17 cellular contexts compared by ENCODE assay signal in genomic region chr2:128301021-128301420, GRCh38. TPM values are rescaled to one million over a fixed set of nuclear protein-coding genes. Genes with fewer than 3 reads are reported as not detected.
DNase-seq lines count a peak whose midpoint lies in the region; ATAC-seq and TF ChIP-seq lines count a peak whose summit lies in the region.
"Had no signal": no experiment of that assay in that cellular context is flagged by ENCODE, and none has a peak within 500 bp of the region (broad histone marks: within the 10 kb centered on the region; RNA-seq: fewer than 3 reads in every experiment).

No MANE protein-coding gene starts in this region.

- TF ChIP-seq CTCF in AG04450 (IDR thresholded peaks at IDR 0.05; ENCODE audit: low read depth, low read length) (no peak), SK-N-SH (IDR thresholded peaks at IDR 0.05) (no peak), esophagus squamous epithelium (IDR thresholded peaks at IDR 0.05) (no peak)

- 90% methylated on average over 2 of the region's 8 CpGs for WGBS in SK-N-SH (ENCODE audit: low lambda C conversion rate)
- WGBS in esophagus squamous epithelium, 2 donors = 20 to 36% methylated on average over 1 to 2 of the region's 8 CpGs

- no peak overlapping the region for H3K4me3 Mint-ChIP-seq in activated CD8-positive, alpha-beta T cell treated with anti-CD3 and anti-CD28 coated beads, Interleukin-2, amount 10 ng/mL, durations not matched to agents 7 days and 5 days
- H3K4me3 Mint-ChIP-seq: activated T-helper 17 cell treated with anti-CD3 and anti-CD28 coated beads, Interleukin-2, amount 50 U/mL, for 72 hours; natural killer cell had no signal

- no peak overlapping the region for H3K27ac Mint-ChIP-seq in activated CD8-positive, alpha-beta T cell treated with anti-CD3 and anti-CD28 coated beads, Interleukin-2, amount 10 ng/mL, durations not matched to agents 7 days and 5 days
- H3K27ac Mint-ChIP-seq: activated T-helper 17 cell treated with anti-CD3 and anti-CD28 coated beads, Interleukin-2, amount 50 U/mL, for 72 hours; natural killer cell had no signal

- no peaks in the 10 kb centered on the region for H3K27me3 Mint-ChIP-seq in activated CD8-positive, alpha-beta T cell treated with anti-CD3 and anti-CD28 coated beads, Interleukin-2, amount 10 ng/mL, durations not matched to agents 7 days and 5 days (ENCODE audit: low read depth)
- H3K27me3 Mint-ChIP-seq: activated T-helper 17 cell treated with anti-CD3 and anti-CD28 coated beads, Interleukin-2, amount 50 U/mL, for 72 hours had no signal

- H3K9me3 ChIP-seq in AG04450 (ENCODE audit: control insufficient read depth, insufficient read depth, low read length) (peaks cover 3% of the 10 kb centered on the region; the same call in 1 of the 2 replicates), SK-N-SH (no peaks in the 10 kb centered on the region), esophagus squamous epithelium (no peaks in the 10 kb centered on the region)
- H3K9me3 ChIP-seq: upper lobe of right lung had no signal

- peaks cover 21 to 72% of the 10 kb centered on the region in 2 experiments for H3K4me1 ChIP-seq in SK-N-SH (ENCODE audit: control insufficient read depth in 1 of 2, insufficient read depth in 2 of 2, low read depth in 1 of 2, low read length in 1 of 2)
- peaks cover 50 to 83% (median 59%) of the 10 kb centered on the region in 3 donors for H3K4me1 ChIP-seq in esophagus squamous epithelium
- peaks cover 28% of the 10 kb centered on the region for H3K4me1 ChIP-seq in rectal smooth muscle tissue (ENCODE audit: control insufficient read depth, insufficient read depth, low read length)

- TF ChIP-seq POLR2A in esophagus squamous epithelium (IDR thresholded peaks at IDR 0.05) = no peak

- TF ChIP-seq RAD21 in SK-N-SH (IDR thresholded peaks at IDR 0.05; ENCODE audit: low read length) = no peak

- H3K4me3 ChIP-seq in AG04450 (ENCODE audit: low read depth, low read length) (no peak overlapping the region), SK-N-SH (ENCODE audit: low read depth in 2 of 2, low read length in 1 of 2) (no peak overlapping the region), esophagus squamous epithelium (no peak overlapping the region), rectal smooth muscle tissue (ENCODE audit: low read length) (no peak overlapping the region)
- H3K4me3 ChIP-seq: upper lobe of right lung had no signal

- H3K4me2 ChIP-seq in SK-N-SH = peak overlapping the region; percentile 37; the same call in 1 of the 2 replicates

- H2AFZ ChIP-seq in SK-N-SH (ENCODE audit: low read depth) = no peak overlapping the region

- no peaks in the 10 kb centered on the region for H4K20me1 ChIP-seq in SK-N-SH (ENCODE audit: insufficient read depth)

- H3K36me3 ChIP-seq in SK-N-SH (replicated peaks in 1 of 2; ENCODE audit: control insufficient read depth in 1 of 2, insufficient read depth in 2 of 2, low read length in 1 of 2) = no peaks in the 10 kb centered on the region
- peaks cover 0 to 8% (median 0%) of the 10 kb centered on the region in 3 donors for H3K36me3 ChIP-seq in esophagus squamous epithelium
- no peaks in the 10 kb centered on the region for H3K36me3 ChIP-seq in rectal smooth muscle tissue (ENCODE audit: control insufficient read depth, insufficient read depth, low read length)
- H3K36me3 ChIP-seq: upper lobe of right lung had no signal

- no peaks in the 10 kb centered on the region for H3K27me3 ChIP-seq in AG04450 (ENCODE audit: control insufficient read depth, insufficient read depth, low read length)
- H3K27me3 ChIP-seq in SK-N-SH (ENCODE audit: insufficient read depth) = no peaks in the 10 kb centered on the region
- H3K27me3 ChIP-seq in esophagus squamous epithelium = no peaks in the 10 kb centered on the region
- no peaks in the 10 kb centered on the region for H3K27me3 ChIP-seq in rectal smooth muscle tissue (ENCODE audit: control insufficient read depth, insufficient read depth, low read length)
- H3K27me3 ChIP-seq: upper lobe of right lung had no signal

- no peaks in the 10 kb centered on the region for H3F3A ChIP-seq in SK-N-SH (replicated peaks; ENCODE audit: insufficient read depth)

- peaks cover 4% of the 10 kb centered on the region; the same call in 1 of the 2 replicates for H3K79me2 ChIP-seq in SK-N-SH (ENCODE audit: insufficient read depth)

- TF ChIP-seq EP300 in SK-N-SH (IDR thresholded peaks at IDR 0.05; ENCODE audit: borderline replicate concordance in 1 of 2, low read depth in 1 of 2, low read length in 1 of 2) = no peak

- DNase-seq in AG04450 (ENCODE audit: low read depth, low spot score) (no peak), SK-N-SH (no peak), esophagus squamous epithelium (lab: John Stamatoyannopoulos, UW) (no peak), NCI-H345 treated with DMSO at 0.1 percent for 48 hours (lab: John Stamatoyannopoulos, UW; ENCODE audit: unreplicated experiment) (no peak)
- DNase-seq in activated CD8-positive, alpha-beta T cell treated with anti-CD3 and anti-CD28 coated beads, Interleukin-2, amount 10 ng/mL, durations not matched to agents 7 days and 5 days = no peak
- DNase-seq: natural killer cell; NCI-H2029 treated with DMSO at 0.1 percent for 48 hours; NCI-H526; retina; stimulated activated CD4-positive, alpha-beta T cell treated with anti-CD3 and anti-CD28 coated beads, Interleukin-4, amount 100 ng/mL, for 1 hour; stimulated activated CD8-positive, alpha-beta memory T cell treated with anti-CD3 and anti-CD28 coated beads, Interleukin-4, amount 100 ng/mL, for 48 hours; upper lobe of right lung had no signal

- H3K9me2 ChIP-seq in SK-N-SH = no peaks in the 10 kb centered on the region

- no peak overlapping the region for H3K9ac ChIP-seq in SK-N-SH
- no peak overlapping the region for H3K9ac ChIP-seq in rectal smooth muscle tissue (ENCODE audit: low read length)

- intact Hi-C loops in esophagus squamous epithelium (cut with DNase I) = no loop called here

- no peaks in the 10 kb centered on the region for H3K9me3 Mint-ChIP-seq in activated CD8-positive, alpha-beta T cell treated with anti-CD3 and anti-CD28 coated beads, Interleukin-2, amount 10 ng/mL, durations not matched to agents 7 days and 5 days (ENCODE audit: insufficient read depth)
- H3K9me3 Mint-ChIP-seq: natural killer cell had no signal

- no peaks in the 10 kb centered on the region for H3K36me3 Mint-ChIP-seq in activated CD8-positive, alpha-beta T cell treated with anti-CD3 and anti-CD28 coated beads, Interleukin-2, amount 10 ng/mL, durations not matched to agents 7 days and 5 days (ENCODE audit: low read depth)
- H3K36me3 Mint-ChIP-seq: natural killer cell had no signal

- POLR2A ChIA-PET in AG04450 (lab: Yijun Ruan, JAX) (interaction anchor here (0.7 to 1.4 kb wide), 5 partner anchors 15 to 131 kb away, joined by 3 to 4 read pairs (median 4); no protein-coding TSS in a partner anchor), SK-N-SH (lab: Yijun Ruan, JAX) (no interaction called here)
- POLR2A ChIA-PET in activated CD8-positive, alpha-beta T cell treated with anti-CD3 and anti-CD28 coated beads, Interleukin-2, amount 10 ng/mL, durations not matched to agents 7 days and 5 days (lab: Charles Lee) = no interaction called here

- H3K27ac ChIP-seq in AG04450 (ENCODE audit: low read depth, low read length) = peak overlapping the region; percentile 99
- H3K27ac ChIP-seq in SK-N-SH (ENCODE audit: low read depth in 2 of 2, low read length in 1 of 2) = peak overlapping the region; percentile 1 to 30; a peak in 2 of 4 replicates
- H3K27ac ChIP-seq in esophagus squamous epithelium = peak overlapping the region; percentile 71 to 97 (median 90)
- H3K27ac ChIP-seq in rectal smooth muscle tissue (ENCODE audit: low read depth, low read length) = peak overlapping the region; percentile 76
- H3K27ac ChIP-seq: upper lobe of right lung had no signal

- ATAC-seq in activated CD8-positive, alpha-beta T cell treated with anti-CD3 and anti-CD28 coated beads, Interleukin-2, amount 10 ng/mL, durations not matched to agents 7 days and 5 days = no peak
- ATAC-seq in HG02763 (IDR thresholded peaks at IDR 0.05; ENCODE audit: unreplicated experiment) (no peak), HG03025 (IDR thresholded peaks at IDR 0.05; ENCODE audit: low FRiP score, unreplicated experiment) (no peak)
- ATAC-seq: activated T-helper 17 cell treated with anti-CD3 and anti-CD28 coated beads, Interleukin-2, amount 50 U/mL, for 72 hours; left lobe of liver had no signal

- no peaks in the 10 kb centered on the region for H3K4me1 Mint-ChIP-seq in activated CD8-positive, alpha-beta T cell treated with anti-CD3 and anti-CD28 coated beads, Interleukin-2, amount 10 ng/mL, durations not matched to agents 7 days and 5 days (ENCODE audit: low read depth)

- CTCF ChIA-PET in AG04450 (lab: Charles Lee) (interaction anchor here (0.5 to 1.1 kb wide), 4 partner anchors 18 to 436 kb away, joined by 3 to 5 read pairs (median 3); no protein-coding TSS in a partner anchor), SK-N-SH (lab: Yijun Ruan, JAX) (interaction anchor here (1.1 to 6.1 kb wide), 4 partner anchors 9 to 23 kb away, joined by 3 to 27 read pairs (median 4); no protein-coding TSS in a partner anchor)
- CTCF ChIA-PET in activated CD8-positive, alpha-beta T cell treated with anti-CD3 and anti-CD28 coated beads, Interleukin-2, amount 10 ng/mL, durations not matched to agents 7 days and 5 days (lab: Charles Lee) = no interaction called here

TF ChIP-seq in SK-N-SH, 30 proteins besides CTCF, POLR2A, EP300 and RAD21:
- TF ChIP-seq RCOR1 (IDR thresholded peaks at IDR 0.05; ENCODE audit: low read length) = no peak

RNA-seq across cellular contexts. Expression of gene HS6ST1, which starts 17.6 kb away (rescaled TPM):
- polyA plus RNA-seq in AG04450 (2011; rRNA removed) (22.4 and 34.1 TPM in 2 replicates), SK-N-SH (2012; rRNA removed) (5.2 and 5.9 TPM in 2 replicates)
- 31.3 and 39.9 TPM in 2 replicates for polyA minus RNA-seq in AG04450 (2011; rRNA and poly(A)+ RNA removed)
- 2.9 and 4.9 TPM in 2 replicates for polyA plus RNA-seq in SK-N-SH (2012; cell fraction: cytosol; rRNA removed)
- polyA plus RNA-seq in SK-N-SH (2012; cell fraction: nucleus; rRNA removed) = 3.4 and 3.8 TPM in 2 replicates
- total RNA-seq in esophagus squamous epithelium = 10 to 100 TPM; 44.7 to 73.8 (median 56.8) TPM
- 1 to 10 TPM; 7.1 to 8.1 TPM for total RNA-seq in activated CD8-positive, alpha-beta T cell treated with anti-CD3 and anti-CD28 coated beads, Interleukin-2, amount 10 ng/mL, durations not matched to agents 7 days and 5 days

Comparison
In these comparisons a context has a peak if more than half of its experiments do, and no peak if none do; other contexts are left out.
1. H3K27ac ChIP-seq: peak in every context shown above with its lines; median percentile 99 in AG04450; 90 in esophagus squamous epithelium; 76 in rectal smooth muscle tissue; 16 in SK-N-SH.
2. RNA of gene HS6ST1, which starts 17.6 kb away (total RNA-seq): 44.7 to 73.8 TPM in esophagus squamous epithelium; 7.1 to 8.1 TPM in activated CD8-positive, alpha-beta T cell treated with anti-CD3 and anti-CD28 coated beads, Interleukin-2, amount 10 ng/mL, durations not matched to agents 7 days and 5 days; every median in the first group is over 4 times any median in the second.